In genomic region chr11:123575441-123575840, GRCh38 we compare ENCODE assay signal across 22 cellular contexts.
A peak's percentile ranks its signal among the peaks of the same experiment; 100 is the strongest.
DNase-seq lines count a peak whose midpoint lies in the region; ATAC-seq, FAIRE-seq and TF ChIP-seq lines count a peak whose summit lies in the region.
"Had no signal": no experiment of that assay in that cellular context is flagged by ENCODE, and none has a peak within 500 bp of the region (broad histone marks: within the 10 kb centered on the region; RNA-seq: fewer than 3 reads in every experiment).

No MANE protein-coding gene starts in this region.

- no peak overlapping the region for H3K4me3 Mint-ChIP-seq in neural progenitor cell
- H3K4me3 Mint-ChIP-seq: CD4-positive, CD25-positive, alpha-beta regulatory T cell; CD8-positive, alpha-beta T cell had no signal

- H3K4me1 ChIP-seq in BLaER1 (peaks cover 43% of the 10 kb centered on the region), Karpas-422 (ENCODE audit: low read length) (peaks cover 100% of the 10 kb centered on the region), neural progenitor cell (peaks cover 19% of the 10 kb centered on the region)
- H3K4me1 ChIP-seq: BE2C, Caco-2 had no signal

- TF ChIP-seq POLR2A in GM12892 (IDR thresholded peaks at IDR 0.05; ENCODE audit: low read depth, low read length), result no peak

- no peaks in the 10 kb centered on the region for H3K27me3 Mint-ChIP-seq in neural progenitor cell (ENCODE audit: insufficient read depth, low read depth)
- H3K27me3 Mint-ChIP-seq: CD4-positive, CD25-positive, alpha-beta regulatory T cell had no signal

- H3K4me2 ChIP-seq in BLaER1 (peak overlapping the region; percentile 82), Karpas-422 (ENCODE audit: low read depth, low read length, poor library complexity, severe bottlenecking) (peak overlapping the region; percentile 66), neural progenitor cell (no peak overlapping the region)

- H3K27ac Mint-ChIP-seq in neural progenitor cell, result no peak overlapping the region
- H3K27ac Mint-ChIP-seq: CD8-positive, alpha-beta T cell had no signal

- no peak for TF ChIP-seq CTCF in neural progenitor cell (IDR thresholded peaks at IDR 0.05)

- no peak for ATAC-seq in GM21515 (IDR thresholded peaks at IDR 0.05; ENCODE audit: unreplicated experiment)
- no peak for ATAC-seq in HG03342 (IDR thresholded peaks at IDR 0.05; ENCODE audit: unreplicated experiment)
- ATAC-seq: A549; CD8-positive, alpha-beta T cell had no signal

- FAIRE-seq in GM12892 (lab: Jason Lieb, UNC), result peak; percentile 17
- FAIRE-seq: A549, G401.6, GM18507, H54 had no signal

- no peaks in the 10 kb centered on the region for H3K9me3 Mint-ChIP-seq in neural progenitor cell
- H3K9me3 Mint-ChIP-seq: CD8-positive, alpha-beta T cell had no signal

- H3F3A ChIP-seq in neural progenitor cell (ENCODE audit: low read depth), result no peaks in the 10 kb centered on the region

- peaks cover 84% of the 10 kb centered on the region for H4K20me1 ChIP-seq in BLaER1
- no peaks in the 10 kb centered on the region for H4K20me1 ChIP-seq in Karpas-422 (ENCODE audit: insufficient read depth, low read depth, low read length)
- peaks cover 30% of the 10 kb centered on the region for H4K20me1 ChIP-seq in neural progenitor cell (ENCODE audit: low read depth)

- no peaks in the 10 kb centered on the region for H3K36me3 Mint-ChIP-seq in neural progenitor cell
- H3K36me3 Mint-ChIP-seq: CD4-positive, CD25-positive, alpha-beta regulatory T cell; CD8-positive, alpha-beta T cell had no signal

- no peak for DNase-seq in GM12892 (ENCODE audit: insufficient read length)
- DNase-seq in Karpas-422, result peak; percentile 53
- no peak for DNase-seq in neural progenitor cell (ENCODE audit: low spot score)
- DNase-seq: 8988T; ACHN; AML-193; BE2C; Caco-2; CD4-positive, CD25-positive, alpha-beta regulatory T cell; CD8-positive, alpha-beta T cell; DMS153; DND-41; GOT3; HCEC 1CT had no signal

- H3K9me3 ChIP-seq in BLaER1 (no peaks in the 10 kb centered on the region), Karpas-422 (ENCODE audit: low read length) (no peaks in the 10 kb centered on the region), neural progenitor cell (ENCODE audit: low read depth) (no peaks in the 10 kb centered on the region)
- H3K9me3 ChIP-seq: A549, BE2C, Caco-2 had no signal

- peaks cover 53% of the 10 kb centered on the region for H3K79me2 ChIP-seq in Karpas-422 (ENCODE audit: low read length)
- peaks cover 3% of the 10 kb centered on the region for H3K79me2 ChIP-seq in neural progenitor cell (ENCODE audit: low read depth)

- H3K9ac ChIP-seq in BLaER1 (no peak overlapping the region), Karpas-422 (ENCODE audit: low read length) (peak overlapping the region; percentile 72), neural progenitor cell (no peak overlapping the region)

- no peaks in the 10 kb centered on the region for H3K9me2 ChIP-seq in Karpas-422 (replicated peaks; ENCODE audit: insufficient read depth, low read length)

- H2AFZ ChIP-seq in Karpas-422 (ENCODE audit: low read length) (no peak overlapping the region), neural progenitor cell (replicated peaks) (no peak overlapping the region)

- H3K27me3 ChIP-seq in BLaER1, result no peaks in the 10 kb centered on the region
- no peaks in the 10 kb centered on the region for H3K27me3 ChIP-seq in Karpas-422 (ENCODE audit: low read length)
- no peaks in the 10 kb centered on the region for H3K27me3 ChIP-seq in neural progenitor cell
- H3K27me3 ChIP-seq: BE2C had no signal

- H3K4me3 ChIP-seq in BLaER1 (no peak overlapping the region), Karpas-422 (ENCODE audit: low read length) (peak overlapping the region; percentile 50; the same call in 1 of the 2 replicates), neural progenitor cell (no peak overlapping the region)
- H3K4me3 ChIP-seq: A549 had no signal

- peaks cover 26% of the 10 kb centered on the region for H3K4me1 Mint-ChIP-seq in neural progenitor cell

- H3K36me3 ChIP-seq in BLaER1, result peaks cover 24% of the 10 kb centered on the region; the same call in 1 of the 2 replicates
- H3K36me3 ChIP-seq in Karpas-422 (ENCODE audit: insufficient read depth, low read length), result no peaks in the 10 kb centered on the region
- H3K36me3 ChIP-seq in neural progenitor cell, result no peaks in the 10 kb centered on the region
- H3K36me3 ChIP-seq: BE2C had no signal

- H3K27ac ChIP-seq in BLaER1, result no peak overlapping the region
- H3K27ac ChIP-seq in Karpas-422 (ENCODE audit: low read length), result peak overlapping the region; percentile 99
- H3K27ac ChIP-seq in neural progenitor cell, result no peak overlapping the region
- H3K27ac ChIP-seq: C4-2B had no signal
